18 cellular contexts compared by ENCODE assay signal in the genomic region with DNA sequence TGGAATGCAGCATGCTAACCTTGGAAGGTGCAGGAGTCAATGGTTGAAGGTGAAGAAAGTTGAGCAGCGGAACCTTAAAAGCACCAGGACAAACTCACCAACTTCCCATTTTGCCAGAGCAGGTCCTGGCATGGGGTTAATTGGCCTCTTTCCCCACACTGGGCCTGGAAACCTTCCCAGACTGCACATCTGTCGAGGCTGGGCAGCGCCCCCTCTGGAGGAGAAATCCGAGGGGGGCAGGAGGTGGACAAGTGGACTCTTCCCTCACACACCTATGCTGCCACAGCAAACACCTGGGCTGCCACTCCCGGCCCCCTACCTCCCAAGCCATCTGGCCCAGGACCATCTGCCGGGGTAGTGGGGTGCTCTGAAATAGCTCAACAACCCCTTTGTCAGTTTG.
DNase-seq lines count a peak whose midpoint lies in the region; ATAC-seq and TF ChIP-seq lines count a peak whose summit lies in the region.
"Had no signal": no experiment of that assay in that cellular context is flagged by ENCODE, and none has a peak within 500 bp of the region (broad histone marks: within the 10 kb centered on the region; RNA-seq: fewer than 3 reads in every experiment).

No MANE protein-coding gene starts in this region.

- H3K4me1 ChIP-seq in left ventricle myocardium inferior = peaks cover 6% of the 10 kb centered on the region

- DNase-seq in NCI-H1092 (lab: John Stamatoyannopoulos, UW) (peak; percentile 3), NCI-H1092 treated with DMSO at 0.1 percent for 48 hours (lab: John Stamatoyannopoulos, UW) (no peak), NCI-H2171 (lab: John Stamatoyannopoulos, UW) (peak; percentile 61), dorsolateral prefrontal cortex (peak in 7 of 10 donors; percentile 13 to 57 (median 32)), pons (ENCODE audit: low spot score) (peak; percentile 16), ureter (ENCODE audit: low spot score) (no peak), left ventricle myocardium inferior (no peak)
- DNase-seq: CD8-positive, alpha-beta T cell; Karpas-422; NCI-H1436 treated with DMSO at 0.1 percent for 48 hours; NCI-H2107; NCI-H510A treated with DMSO at 0.1 percent for 48 hours; NK-92 treated with Interleukin-12 subunit alpha and Interleukin-12 subunit beta, amount 100 ng/mL, for 24 hours; OCI-M1; SW 1271 had no signal

- no peaks in the 10 kb centered on the region for H3K9me3 ChIP-seq in left ventricle myocardium inferior (replicated peaks)
- H3K9me3 ChIP-seq: SJSA1 had no signal

- peaks cover 0 to 15% (median 0%) of the 10 kb centered on the region in 45 donors for H3K27me3 ChIP-seq in dorsolateral prefrontal cortex
- no peaks in the 10 kb centered on the region for H3K27me3 ChIP-seq in left ventricle myocardium inferior (ENCODE audit: low read depth)

- H3K36me3 ChIP-seq in left ventricle myocardium inferior = no peaks in the 10 kb centered on the region
- H3K36me3 ChIP-seq: SJSA1 had no signal

- no peak for ATAC-seq in HG02642 (IDR thresholded peaks at IDR 0.05; ENCODE audit: poor library complexity, unreplicated experiment)
- ATAC-seq: CD8-positive, alpha-beta T cell had no signal

- TF ChIP-seq CTCF in dorsolateral prefrontal cortex (IDR thresholded peaks at IDR 0.05 in 54 of 56, conservative IDR thresholded peaks at IDR 0.05 in 2 of 56; ENCODE audit: low read depth in 1 of 56, partially characterized antibody in 56 of 56) (peak in 36 of 56 donors; percentile 11 to 56 (median 30)), left ventricle myocardium inferior (IDR thresholded peaks at IDR 0.05; ENCODE audit: borderline replicate concordance) (no peak)

- intact Hi-C loops in dorsolateral prefrontal cortex (cut with DNase I) (no loop called here), left ventricle myocardium inferior (cut with micrococcal nuclease) (no loop called here)

- H3K4me3 ChIP-seq in dorsolateral prefrontal cortex (peak overlapping the region in 3 of 59 donors; percentile 1 to 31 (median 5)), left ventricle myocardium inferior (no peak overlapping the region)
- H3K4me3 ChIP-seq: SJSA1 had no signal

- H3K27ac ChIP-seq in dorsolateral prefrontal cortex = peak overlapping the region in 50 of 59 donors; percentile 34 to 92 (median 79)
- no peak overlapping the region for H3K27ac ChIP-seq in left ventricle myocardium inferior (replicated peaks)
- H3K27ac ChIP-seq: 22Rv1, SJSA1 had no signal

Comparison
In these comparisons a context has a peak if more than half of its experiments do, and no peak if none do; other contexts are left out.
1. DNase-seq: peak in NCI-H1092 (single experiment), NCI-H2171 (single experiment), dorsolateral prefrontal cortex (7 of 10) and pons (single experiment); none in NCI-H1092 treated with DMSO at 0.1 percent for 48 hours (single experiment), ureter (single experiment) and left ventricle myocardium inferior (single experiment).